ENCODE assay signal across 11 cellular contexts in genomic region chr11:113991170-113991569, GRCh38. TPM values are rescaled to one million over a fixed set of nuclear protein-coding genes. Genes with fewer than 3 reads are reported as not detected.
DNase-seq lines count a peak whose midpoint lies in the region; TF ChIP-seq lines count a peak whose summit lies in the region.
"Had no signal": no experiment of that assay in that cellular context is flagged by ENCODE, and none has a peak within 500 bp of the region (broad histone marks: within the 10 kb centered on the region; RNA-seq: fewer than 3 reads in every experiment).

No MANE protein-coding gene starts in this region.

- no peaks in the 10 kb centered on the region for H3K9me3 ChIP-seq in adrenal gland (replicated peaks in 1 of 3)

- no peaks in the 10 kb centered on the region for H3K36me3 ChIP-seq in adrenal gland (replicated peaks in 1 of 2)

- intact Hi-C loops in adrenal gland (cut with DNase I) (no loop called here), lower leg skin (cut with DNase I; ENCODE audit: low total_unique reads) (loop anchor here (10.0 kb wide), 1 partner anchor 274 kb away; no protein-coding TSS in a partner anchor)

- TF ChIP-seq POLR2A in adrenal gland (IDR thresholded peaks at IDR 0.05) (no peak), lower leg skin (IDR thresholded peaks at IDR 0.05) (no peak)

- 7 to 16% (median 10%) methylated on average over 4 of the region's 4 CpGs for WGBS in adrenal gland, 4 donors
- WGBS in lower leg skin, 2 donors = 7 to 15% methylated on average over 4 of the region's 4 CpGs

- no peak overlapping the region for H3K4me3 Mint-ChIP-seq in type B pancreatic cell

- H3K9me3 Mint-ChIP-seq in type B pancreatic cell = no peaks in the 10 kb centered on the region

- peak; percentile 32 for DNase-seq in AG08396 (ENCODE audit: low spot score)
- DNase-seq in HT-29 (ENCODE audit: low spot score) = peak; percentile 53
- peak in 6 of 7 donors; percentile 22 to 44 (median 32) for DNase-seq in adrenal gland
- peak; percentile 84 for DNase-seq in iPS-NIHi11 (ENCODE audit: low spot score)
- DNase-seq in lower leg skin (ENCODE audit: low spot score in 2 of 2) = no peak
- no peak for DNase-seq in type B pancreatic cell (ENCODE audit: extremely low spot score, unreplicated experiment)
- DNase-seq in GDM1 (lab: John Stamatoyannopoulos, UW) = no peak
- DNase-seq in activated T-cell treated with anti-CD3 and anti-CD28 coated beads, Interleukin-2, amount 50 U/mL, for 48 hours = no peak
- DNase-seq: amniotic stem cell, DMS79 had no signal

- TF ChIP-seq CTCF in adrenal gland (IDR thresholded peaks at IDR 0.05) = no peak
- no peak for TF ChIP-seq CTCF in lower leg skin (IDR thresholded peaks at IDR 0.05)
- TF ChIP-seq CTCF in type B pancreatic cell (conservative IDR thresholded peaks at IDR 0.05) = no peak

- H3K27ac Mint-ChIP-seq in type B pancreatic cell = no peak overlapping the region

- no peaks in the 10 kb centered on the region for H3K4me1 ChIP-seq in adrenal gland (replicated peaks in 1 of 2)

- H3K36me3 Mint-ChIP-seq in type B pancreatic cell = no peaks in the 10 kb centered on the region

- H3K27me3 Mint-ChIP-seq in type B pancreatic cell = peaks cover 55% of the 10 kb centered on the region

- H3K4me3 ChIP-seq in adrenal gland (no peak overlapping the region), lower leg skin (ENCODE audit: low read depth, poor library complexity, severe bottlenecking) (no peak overlapping the region)

- H3K27me3 ChIP-seq in adrenal gland = peaks cover 5% of the 10 kb centered on the region

- no peak overlapping the region for H3K27ac ChIP-seq in adrenal gland

- no peaks in the 10 kb centered on the region for H3K4me1 Mint-ChIP-seq in type B pancreatic cell (ENCODE audit: unreplicated experiment)

RNA-seq across cellular contexts. Expression of gene HTR3A, which starts 16.3 kb away (rescaled TPM):
- not detected in 2 replicates for total RNA-seq in HT-29 (2014; rRNA removed; shearing (Covaris generic))
- total RNA-seq in adrenal gland (1 to 10 TPM in 1 of 8 donors, under 1 TPM in 2, not detected in 5; 0.13 to 1.1 (median 0.15) TPM), lower leg skin (under 1 TPM in 3 of 4 donors, not detected in 1; 0.15 to 0.55 (median 0.42) TPM), type B pancreatic cell (ENCODE audit: low replicate concordance) (0.27 TPM in 1 of 2 replicates, not detected in the other)
- under 1 TPM in 2 of 3 donors, not detected in 1; 0.03 to 0.13 TPM for polyA plus RNA-seq in adrenal gland
- polyA plus RNA-seq: keratinocyte had no signal

Comparison
In these comparisons a context has a peak if more than half of its experiments do, and no peak if none do; other contexts are left out.
1. DNase-seq: peak in AG08396 (single experiment), HT-29 (single experiment), adrenal gland (6 of 7) and iPS-NIHi11 (single experiment); none in lower leg skin (0 of 2), type B pancreatic cell (single experiment), GDM1 (single experiment) and activated T-cell treated with anti-CD3 and anti-CD28 coated beads, Interleukin-2, amount 50 U/mL, for 48 hours (0 of 2).